8 cellular contexts compared by ENCODE assay signal in genomic region chr1:24416666-24417391, GRCh38.
DNase-seq lines count a peak whose midpoint lies in the region; ATAC-seq lines count a peak whose summit lies in the region.

No MANE protein-coding gene starts in this region.

- peak; percentile 27 for DNase-seq in activated T-cell treated with anti-CD3 and anti-CD28 coated beads for 1 hour (ENCODE audit: low read depth)
- no peak for DNase-seq in activated T-cell treated with anti-CD3 and anti-CD28 coated beads for 4 hours
- DNase-seq in NCI-H526 (lab: John Stamatoyannopoulos, UW) = peak; percentile 61 to 71
- DNase-seq in stimulated activated naive B cell treated with anti-CD40 and anti-IgM and Interleukin-4, amounts not matched to agents 10 μg/mL and 1 μg/mL and 100 μg/mL, for 72 hours = no peak

- peak in 1 of 2 donors; percentile 39 for ATAC-seq in stimulated activated naive B cell treated with anti-CD40 and anti-IgM and Interleukin-4, amounts not matched to agents 10 μg/mL and 1 μg/mL and 100 μg/mL, for 72 hours (replicated peaks)
- no peak for ATAC-seq in HG02852 (IDR thresholded peaks at IDR 0.05; ENCODE audit: unreplicated experiment)
- ATAC-seq in GM21360 (IDR thresholded peaks at IDR 0.05; ENCODE audit: unreplicated experiment) = no peak

- peak overlapping the region; percentile 98 for H3K4me3 Mint-ChIP-seq in activated naive CD4-positive, alpha-beta T cell treated with anti-CD3 and anti-CD28 coated beads, Interleukin-2, amount 50 U/mL, for 24 hours
- peak overlapping the region; percentile 91 to 93 for H3K4me3 Mint-ChIP-seq in stimulated activated naive B cell treated with anti-CD40 and anti-IgM and Interleukin-4, amounts not matched to agents 10 μg/mL and 1 μg/mL and 100 μg/mL, for 72 hours

- H3K27ac ChIP-seq in iPS-20b (ENCODE audit: low read length) = no peak overlapping the region

- peaks cover 87% of the 10 kb centered on the region for H3K4me1 Mint-ChIP-seq in activated naive CD4-positive, alpha-beta T cell treated with anti-CD3 and anti-CD28 coated beads, Interleukin-2, amount 50 U/mL, for 24 hours
- peaks cover 34 to 67% of the 10 kb centered on the region in 2 donors for H3K4me1 Mint-ChIP-seq in stimulated activated naive B cell treated with anti-CD40 and anti-IgM and Interleukin-4, amounts not matched to agents 10 μg/mL and 1 μg/mL and 100 μg/mL, for 72 hours

- peak overlapping the region; percentile 39; the same call in 1 of the 2 replicates for H3K9ac ChIP-seq in iPS-20b (ENCODE audit: low read depth, low read length)

- no peaks in the 10 kb centered on the region for H3K27me3 Mint-ChIP-seq in activated naive CD4-positive, alpha-beta T cell treated with anti-CD3 and anti-CD28 coated beads, Interleukin-2, amount 50 U/mL, for 24 hours
- no peaks in the 10 kb centered on the region for H3K27me3 Mint-ChIP-seq in stimulated activated naive B cell treated with anti-CD40 and anti-IgM and Interleukin-4, amounts not matched to agents 10 μg/mL and 1 μg/mL and 100 μg/mL, for 72 hours

- H3K9me3 Mint-ChIP-seq in activated naive CD4-positive, alpha-beta T cell treated with anti-CD3 and anti-CD28 coated beads, Interleukin-2, amount 50 U/mL, for 24 hours = no peaks in the 10 kb centered on the region
- H3K9me3 Mint-ChIP-seq in stimulated activated naive B cell treated with anti-CD40 and anti-IgM and Interleukin-4, amounts not matched to agents 10 μg/mL and 1 μg/mL and 100 μg/mL, for 72 hours = no peaks in the 10 kb centered on the region

- no peaks in the 10 kb centered on the region; the same call in 1 of the 2 replicates for H3K4me1 ChIP-seq in iPS-20b (ENCODE audit: insufficient read depth, low read length)

- no peaks in the 10 kb centered on the region; the same call in 1 of the 2 replicates for H3K27me3 ChIP-seq in iPS-20b (ENCODE audit: insufficient read depth, low read length)

- H3K36me3 ChIP-seq in iPS-20b (ENCODE audit: insufficient read depth, low read depth, low read length) = no peaks in the 10 kb centered on the region

- no peaks in the 10 kb centered on the region for H3K9me3 ChIP-seq in iPS-20b (ENCODE audit: insufficient read depth, low read depth, low read length)

- H3K36me3 Mint-ChIP-seq in activated naive CD4-positive, alpha-beta T cell treated with anti-CD3 and anti-CD28 coated beads, Interleukin-2, amount 50 U/mL, for 24 hours = peaks cover 9% of the 10 kb centered on the region
- H3K36me3 Mint-ChIP-seq in stimulated activated naive B cell treated with anti-CD40 and anti-IgM and Interleukin-4, amounts not matched to agents 10 μg/mL and 1 μg/mL and 100 μg/mL, for 72 hours = peaks cover 12 to 17% of the 10 kb centered on the region in 2 donors

- H3K4me3 ChIP-seq in iPS-20b (ENCODE audit: low read length) = peak overlapping the region; percentile 89

- H3K27ac Mint-ChIP-seq in activated naive CD4-positive, alpha-beta T cell treated with anti-CD3 and anti-CD28 coated beads, Interleukin-2, amount 50 U/mL, for 24 hours = peak overlapping the region; percentile 97
- no peak overlapping the region for H3K27ac Mint-ChIP-seq in stimulated activated naive B cell treated with anti-CD40 and anti-IgM and Interleukin-4, amounts not matched to agents 10 μg/mL and 1 μg/mL and 100 μg/mL, for 72 hours

Comparison
In these comparisons a context has a peak if more than half of its experiments do, and no peak if none do; other contexts are left out.
1. DNase-seq: peak in activated T-cell treated with anti-CD3 and anti-CD28 coated beads for 1 hour (single experiment) and NCI-H526 (2 of 2); none in activated T-cell treated with anti-CD3 and anti-CD28 coated beads for 4 hours (single experiment) and stimulated activated naive B cell treated with anti-CD40 and anti-IgM and Interleukin-4, amounts not matched to agents 10 μg/mL and 1 μg/mL and 100 μg/mL, for 72 hours (single experiment).